In the genomic region with DNA sequence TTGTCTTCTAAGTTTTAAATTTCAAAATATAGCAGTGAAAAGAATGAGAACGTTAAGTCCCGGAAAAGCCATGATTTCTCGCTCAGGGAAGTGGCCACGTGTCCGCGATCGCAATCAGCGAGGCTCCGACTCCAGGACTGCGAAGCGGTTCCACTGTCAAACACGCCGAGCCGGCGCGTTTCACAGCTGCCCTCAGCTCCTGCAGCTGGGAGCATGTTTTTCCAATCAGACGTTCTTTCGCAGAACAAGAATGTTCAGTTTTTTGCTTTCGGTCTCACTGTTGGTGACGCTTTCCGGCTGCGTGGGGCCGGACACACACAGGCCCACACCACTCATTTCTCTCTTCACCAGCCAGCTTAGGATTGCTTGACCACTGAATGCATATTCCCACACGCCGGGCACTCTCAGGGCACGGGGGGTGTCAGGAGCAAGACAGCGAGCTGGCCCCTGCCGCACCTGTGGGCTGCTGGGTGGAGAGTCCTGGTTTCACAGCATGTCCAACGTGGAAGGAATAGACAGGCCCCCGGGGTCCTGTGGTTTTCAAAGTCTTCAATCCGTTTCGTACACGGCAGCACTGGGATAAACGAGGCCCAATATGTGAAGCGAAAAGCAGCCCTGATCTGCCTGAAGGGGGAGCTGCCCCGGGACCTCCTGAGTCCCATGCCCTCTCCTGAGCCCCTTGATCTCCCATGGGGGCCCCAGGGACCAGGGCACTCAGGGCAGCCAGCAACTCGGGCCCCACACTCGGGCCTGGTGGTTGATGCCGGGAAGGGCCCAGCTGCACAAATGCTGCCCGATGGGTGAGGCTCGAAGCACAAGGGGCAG, we compare ENCODE assay signal across 12 cellular contexts. TPM values are rescaled to one million over a fixed set of nuclear protein-coding genes. Genes with fewer than 3 reads are reported as not detected.
DNase-seq lines count a peak whose midpoint lies in the region; ATAC-seq lines count a peak whose summit lies in the region.
"Had no signal": no experiment of that assay in that cellular context is flagged by ENCODE, and none has a peak within 500 bp of the region (broad histone marks: within the 10 kb centered on the region; RNA-seq: fewer than 3 reads in every experiment).

No MANE protein-coding gene starts in this region.

- no peaks in the 10 kb centered on the region for H3K9me2 ChIP-seq in GM23248 (ENCODE audit: insufficient read depth)

- no peaks in the 10 kb centered on the region for H3K27me3 ChIP-seq in GM23248 (replicated peaks; ENCODE audit: insufficient read depth)

- no peak overlapping the region for H3K9ac ChIP-seq in GM23248

- peak overlapping the region; percentile 27; the same call in 1 of the 2 replicates for H3K4me3 ChIP-seq in GM23248

- peak; percentile 73 for ATAC-seq in sciatic nerve
- ATAC-seq: stimulated activated naive B cell treated with anti-CD40 and anti-IgM and Interleukin-4, amounts not matched to agents 10 μg/mL and 1 μg/mL and 100 μg/mL, for 72 hours had no signal

- no peak overlapping the region for H3K4me2 ChIP-seq in GM23248 (ENCODE audit: unreplicated experiment)

- H3K36me3 ChIP-seq in GM23248 (ENCODE audit: low read depth): no peaks in the 10 kb centered on the region

- no peaks in the 10 kb centered on the region for H3K4me1 ChIP-seq in GM23248 (ENCODE audit: insufficient read depth)

- in situ Hi-C loops in GM23248 (cut with MboI): no loop called here

- no peaks in the 10 kb centered on the region for H3K9me3 ChIP-seq in GM23248 (ENCODE audit: low read depth)

- intact Hi-C loops in sciatic nerve (cut with DNase I): no loop called here

- H3K27ac ChIP-seq in GM23248 (no peak overlapping the region), cingulate gyrus (ENCODE audit: low read depth, low read length) (peak overlapping the region; percentile 47)

- DNase-seq in GM23248: peak; percentile 47
- DNase-seq in iris pigment epithelial cell (ENCODE audit: low read depth): peak; percentile 28
- no peak for DNase-seq in sciatic nerve (ENCODE audit: low spot score)
- DNase-seq in KG1 (lab: John Stamatoyannopoulos, UW): no peak
- no peak for DNase-seq in MV-4-11 (lab: John Stamatoyannopoulos, UW)
- no peak for DNase-seq in NCI-H2227 treated with DMSO at 0.1 percent for 48 hours (lab: John Stamatoyannopoulos, UW)
- no peak for DNase-seq in NCI-H2196 treated with DMSO at 0.1 percent for 48 hours (lab: John Stamatoyannopoulos, UW; ENCODE audit: unreplicated experiment)
- DNase-seq: activated gamma-delta T cell; CD4-positive, CD25-positive, alpha-beta regulatory T cell; NCI-H2171; stimulated activated naive B cell treated with anti-CD40 and anti-IgM and Interleukin-4, amounts not matched to agents 10 μg/mL and 1 μg/mL and 100 μg/mL, for 72 hours had no signal

- no peaks in the 10 kb centered on the region; the same call in 1 of the 2 replicates for H3F3A ChIP-seq in GM23248 (ENCODE audit: insufficient read depth)

- H2AFZ ChIP-seq in GM23248: peak overlapping the region; percentile 55

- 41 to 51% methylated on average over 41 of the region's 41 CpGs for WGBS in GM23248 (ENCODE audit: low coverage in 1 of 2, low lambda C conversion rate in 2 of 2, missing lambda C conversion rate in 2 of 2), 2 experiments

- H3K79me2 ChIP-seq in GM23248 (ENCODE audit: insufficient read depth): no peaks in the 10 kb centered on the region

- H4K20me1 ChIP-seq in GM23248 (ENCODE audit: insufficient read depth): no peaks in the 10 kb centered on the region

RNA-seq across cellular contexts. Expression of gene COL18A1, which starts 47.3 kb away (rescaled TPM):
- total RNA-seq in GM23248 (2014; rRNA removed; shearing (Covaris generic)): 24.2 and 30.5 TPM in 2 replicates
- polyA plus RNA-seq in GM23248 (2016; fragmentation: Nextera tagmentation; extraction: Ambion mirVana): 1.7 and 1.8 TPM in 2 replicates
- total RNA-seq in sciatic nerve: 129 TPM

Comparison
In these comparisons a context has a peak if more than half of its experiments do, and no peak if none do; other contexts are left out.
1. DNase-seq: peak in GM23248 (single experiment) and iris pigment epithelial cell (single experiment); none in sciatic nerve (single experiment), KG1 (single experiment), MV-4-11 (single experiment), NCI-H2227 treated with DMSO at 0.1 percent for 48 hours (single experiment) and NCI-H2196 treated with DMSO at 0.1 percent for 48 hours (single experiment).